In the genomic region with DNA sequence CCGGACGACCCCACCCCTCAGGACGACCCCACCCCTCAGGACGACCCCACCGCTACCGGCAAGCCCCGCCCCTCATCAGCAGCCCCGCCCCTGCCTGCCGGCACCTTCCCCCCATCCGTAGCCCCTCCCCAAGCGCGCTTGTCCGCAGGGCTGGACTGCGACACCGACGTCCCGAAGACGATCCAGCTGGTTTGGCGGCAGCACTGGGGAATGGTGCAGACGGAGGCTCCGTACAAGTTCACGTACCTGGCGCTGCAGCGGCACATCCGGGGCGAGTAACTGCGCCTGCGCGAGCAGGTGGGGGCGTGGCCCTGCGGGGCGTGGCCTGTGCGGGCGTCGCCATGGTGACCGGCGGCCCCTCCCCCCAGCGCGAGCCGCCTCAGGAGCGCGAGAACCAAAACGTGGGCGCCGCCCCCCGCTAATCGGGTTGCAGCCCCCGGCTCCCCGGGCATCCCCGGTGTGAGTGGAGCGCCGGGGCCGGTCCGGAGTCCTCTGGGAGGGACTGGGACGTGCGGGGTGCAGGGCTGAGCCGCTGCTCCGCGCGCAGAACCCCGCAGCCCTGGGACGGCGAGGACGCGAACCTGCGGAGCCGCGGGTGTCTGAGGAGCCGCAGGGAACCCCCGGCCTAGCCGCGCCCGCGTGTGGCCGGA, we compare ENCODE assay signal across 8 cellular contexts. TPM values are rescaled to one million over a fixed set of nuclear protein-coding genes. Genes with fewer than 3 reads are reported as not detected.
A peak's percentile ranks its signal among the peaks of the same experiment; 100 is the strongest.
DNase-seq lines count a peak whose midpoint lies in the region; ATAC-seq lines count a peak whose summit lies in the region.

No MANE protein-coding gene starts in this region.

- ATAC-seq in activated CD4-positive, CD25-positive, alpha-beta regulatory T cell treated with anti-CD3 and anti-CD28 coated beads, Interleukin-2, amount 50 U/mL, for 24 hours = peak; percentile 24 to 36

- DNase-seq in DMS79 treated with DMSO at 0.1 percent for 48 hours (lab: John Stamatoyannopoulos, UW) (peak; percentile 79), H4 (ENCODE audit: low spot score) (peak; percentile 81), NCI-H2171 (lab: John Stamatoyannopoulos, UW) (peak; percentile 80), kidney tubule cell (ENCODE audit: low spot score) (peak; percentile 90), NCI-H2107 (lab: John Stamatoyannopoulos, UW) (no peak)
- DNase-seq in central memory CD4-positive, alpha-beta T cell = peak; percentile 88
- peak; percentile 87 for DNase-seq in stimulated activated CD4-positive, alpha-beta T cell treated with anti-CD3 and anti-CD28 coated beads, Interleukin-1b, Interleukin-23, amount 100 ng/mL, for 48 hours

RNA-seq across cellular contexts. Expression of gene RNF223, which starts 4.9 kb away (rescaled TPM):
- not detected in 2 replicates for total RNA-seq in H4 (2014; rRNA removed; shearing (Covaris generic))

RNA-seq across cellular contexts. Expression of gene C1orf159, which starts 46.7 kb away (rescaled TPM):
- total RNA-seq in H4 (2014; rRNA removed; shearing (Covaris generic)) = 11.8 and 16.4 TPM in 2 replicates

RNA-seq across cellular contexts. Expression of gene AGRN, which starts 49.3 kb away (rescaled TPM):
- 37.0 and 52.1 TPM in 2 replicates for total RNA-seq in H4 (2014; rRNA removed; shearing (Covaris generic))

RNA-seq across cellular contexts. Expression of gene ISG15, which starts 55.9 kb away (rescaled TPM):
- total RNA-seq in H4 (2014; rRNA removed; shearing (Covaris generic)) = 353 and 452 TPM in 2 replicates
